In the genomic region with DNA sequence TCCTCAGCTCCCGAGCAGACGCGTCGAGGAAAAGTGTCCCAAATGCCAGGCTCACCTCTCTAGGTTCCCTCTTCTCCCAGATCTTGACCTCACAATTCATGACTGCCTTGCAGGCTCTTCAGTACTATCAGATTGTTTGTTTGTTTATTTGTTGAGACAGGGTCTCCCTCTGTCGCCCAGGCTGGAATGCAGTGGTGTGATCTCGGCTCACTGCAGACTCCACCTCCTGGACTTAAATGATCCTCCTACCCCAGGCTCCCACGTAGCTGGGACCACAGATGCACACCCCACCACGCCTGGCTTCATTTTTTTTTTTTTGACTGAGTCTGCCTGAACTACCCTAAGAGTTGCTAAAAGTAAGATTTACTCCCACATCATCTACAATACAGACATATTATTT, we compare ENCODE assay signal across 16 cellular contexts. TPM values are rescaled to one million over a fixed set of nuclear protein-coding genes. Genes with fewer than 3 reads are reported as not detected.
DNase-seq lines count a peak whose midpoint lies in the region; ATAC-seq and TF ChIP-seq lines count a peak whose summit lies in the region.
"Had no signal": no experiment of that assay in that cellular context is flagged by ENCODE, and none has a peak within 500 bp of the region (broad histone marks: within the 10 kb centered on the region; RNA-seq: fewer than 3 reads in every experiment).

No MANE protein-coding gene starts in this region.

- no peak for DNase-seq in T-helper 1 cell
- no peak for DNase-seq in endothelial cell (ENCODE audit: low spot score)
- no peak for DNase-seq in activated naive CD4-positive, alpha-beta T cell treated with anti-CD3 and anti-CD28 coated beads, Interleukin-2, amount 50 U/mL, for 72 hours (ENCODE audit: low spot score in 2 of 2)
- DNase-seq in stimulated activated naive B cell treated with anti-CD40 and anti-IgM and Interleukin-4, amounts not matched to agents 10 μg/mL and 1 μg/mL and 100 μg/mL, for 72 hours = no peak
- DNase-seq: CD4-positive, alpha-beta T cell; EL; H7; NCI-H187; NCI-H446; RPMI8226 had no signal

- peaks cover 2% of the 10 kb centered on the region for H3K27me3 Mint-ChIP-seq in T-helper 1 cell treated with Interleukin-12 subunit alpha and Interleukin-12 subunit beta and Interleukin-4 antibody, amounts not matched to agents 30 μg/mL and 1 μg/mL, for 36 hours (ENCODE audit: low read depth)
- peaks cover 7% of the 10 kb centered on the region for H3K27me3 Mint-ChIP-seq in endothelial cell (ENCODE audit: unreplicated experiment)
- peaks cover 8% of the 10 kb centered on the region for H3K27me3 Mint-ChIP-seq in nephron (ENCODE audit: low read depth)
- peaks cover 0 to 11% of the 10 kb centered on the region in 2 donors for H3K27me3 Mint-ChIP-seq in stimulated activated naive B cell treated with anti-CD40 and anti-IgM and Interleukin-4, amounts not matched to agents 10 μg/mL and 1 μg/mL and 100 μg/mL, for 72 hours
- H3K27me3 Mint-ChIP-seq: B cell; CD4-positive, alpha-beta T cell had no signal

- peaks cover 14% of the 10 kb centered on the region for H3K4me1 Mint-ChIP-seq in T-helper 1 cell treated with Interleukin-12 subunit alpha and Interleukin-12 subunit beta and Interleukin-4 antibody, amounts not matched to agents 30 μg/mL and 1 μg/mL, for 36 hours (ENCODE audit: low read depth)
- H3K4me1 Mint-ChIP-seq in endothelial cell (ENCODE audit: unreplicated experiment) (peaks cover 28% of the 10 kb centered on the region), nephron (peaks cover 7% of the 10 kb centered on the region)
- peaks cover 28 to 33% of the 10 kb centered on the region in 2 donors for H3K4me1 Mint-ChIP-seq in stimulated activated naive B cell treated with anti-CD40 and anti-IgM and Interleukin-4, amounts not matched to agents 10 μg/mL and 1 μg/mL and 100 μg/mL, for 72 hours

- H3K27ac ChIP-seq in temporal lobe (ENCODE audit: low read depth, low read length) = peak overlapping the region; percentile 23
- H3K27ac ChIP-seq: 22Rv1 had no signal

- ATAC-seq in activated naive CD4-positive, alpha-beta T cell treated with anti-CD3 and anti-CD28 coated beads, Interleukin-2, amount 50 U/mL, for 72 hours = no peak
- ATAC-seq in stimulated activated naive B cell treated with anti-CD40 and anti-IgM and Interleukin-4, amounts not matched to agents 10 μg/mL and 1 μg/mL and 100 μg/mL, for 72 hours (replicated peaks) = no peak
- no peak for ATAC-seq in HG02885 (IDR thresholded peaks at IDR 0.05; ENCODE audit: poor library complexity, unreplicated experiment)

- no peak overlapping the region for H3K4me3 Mint-ChIP-seq in T-helper 1 cell treated with Interleukin-12 subunit alpha and Interleukin-12 subunit beta and Interleukin-4 antibody, amounts not matched to agents 30 μg/mL and 1 μg/mL, for 36 hours
- H3K4me3 Mint-ChIP-seq in endothelial cell (ENCODE audit: unreplicated experiment) (peak overlapping the region; percentile 77), nephron (no peak overlapping the region)
- no peak overlapping the region for H3K4me3 Mint-ChIP-seq in stimulated activated naive B cell treated with anti-CD40 and anti-IgM and Interleukin-4, amounts not matched to agents 10 μg/mL and 1 μg/mL and 100 μg/mL, for 72 hours
- H3K4me3 Mint-ChIP-seq: B cell; CD4-positive, alpha-beta T cell had no signal

- TF ChIP-seq CTCF in endothelial cell (IDR thresholded peaks at IDR 0.05; ENCODE audit: unreplicated experiment) (no peak), nephron (IDR thresholded peaks at IDR 0.05; ENCODE audit: unreplicated experiment in 3 of 3) (no peak)

- peak overlapping the region; percentile 22 for H3K27ac Mint-ChIP-seq in T-helper 1 cell treated with Interleukin-12 subunit alpha and Interleukin-12 subunit beta and Interleukin-4 antibody, amounts not matched to agents 30 μg/mL and 1 μg/mL, for 36 hours
- H3K27ac Mint-ChIP-seq in endothelial cell (ENCODE audit: unreplicated experiment) (peak overlapping the region; percentile 34), nephron (peak overlapping the region in 2 of 3 experiments; percentile 31 to 47)
- H3K27ac Mint-ChIP-seq in activated naive CD4-positive, alpha-beta T cell treated with anti-CD3 and anti-CD28 coated beads, Interleukin-2, amount 50 U/mL, for 72 hours = peak overlapping the region in 1 of 2 donors; percentile 14
- no peak overlapping the region for H3K27ac Mint-ChIP-seq in stimulated activated naive B cell treated with anti-CD40 and anti-IgM and Interleukin-4, amounts not matched to agents 10 μg/mL and 1 μg/mL and 100 μg/mL, for 72 hours
- H3K27ac Mint-ChIP-seq: CD4-positive, alpha-beta T cell had no signal

- H3K9me3 Mint-ChIP-seq in T-helper 1 cell treated with Interleukin-12 subunit alpha and Interleukin-12 subunit beta and Interleukin-4 antibody, amounts not matched to agents 30 μg/mL and 1 μg/mL, for 36 hours = no peaks in the 10 kb centered on the region
- H3K9me3 Mint-ChIP-seq in endothelial cell (ENCODE audit: unreplicated experiment) (no peaks in the 10 kb centered on the region), nephron (peaks cover 10% of the 10 kb centered on the region)
- H3K9me3 Mint-ChIP-seq in activated naive CD4-positive, alpha-beta T cell treated with anti-CD3 and anti-CD28 coated beads, Interleukin-2, amount 50 U/mL, for 72 hours = no peaks in the 10 kb centered on the region
- peaks cover 0 to 7% of the 10 kb centered on the region in 2 donors for H3K9me3 Mint-ChIP-seq in stimulated activated naive B cell treated with anti-CD40 and anti-IgM and Interleukin-4, amounts not matched to agents 10 μg/mL and 1 μg/mL and 100 μg/mL, for 72 hours
- H3K9me3 Mint-ChIP-seq: CD4-positive, alpha-beta T cell had no signal

- peaks cover 4% of the 10 kb centered on the region for H3K36me3 Mint-ChIP-seq in T-helper 1 cell treated with Interleukin-12 subunit alpha and Interleukin-12 subunit beta and Interleukin-4 antibody, amounts not matched to agents 30 μg/mL and 1 μg/mL, for 36 hours (ENCODE audit: low read depth)
- H3K36me3 Mint-ChIP-seq in endothelial cell (ENCODE audit: low read depth, unreplicated experiment) = peaks cover 17% of the 10 kb centered on the region
- no peaks in the 10 kb centered on the region for H3K36me3 Mint-ChIP-seq in nephron (ENCODE audit: low read depth)
- H3K36me3 Mint-ChIP-seq in activated naive CD4-positive, alpha-beta T cell treated with anti-CD3 and anti-CD28 coated beads, Interleukin-2, amount 50 U/mL, for 72 hours = no peaks in the 10 kb centered on the region
- no peaks in the 10 kb centered on the region for H3K36me3 Mint-ChIP-seq in stimulated activated naive B cell treated with anti-CD40 and anti-IgM and Interleukin-4, amounts not matched to agents 10 μg/mL and 1 μg/mL and 100 μg/mL, for 72 hours

RNA-seq across cellular contexts. Expression of gene TMEM235, which starts 15.9 kb away (rescaled TPM):
- total RNA-seq in endothelial cell (ENCODE audit: unreplicated experiment) (21.1 TPM), temporal lobe (not detected)
- not detected for total RNA-seq in activated naive CD4-positive, alpha-beta T cell treated with anti-CD3 and anti-CD28 coated beads, Interleukin-2, amount 50 U/mL, for 72 hours
- total RNA-seq: B cell; CD4-positive, alpha-beta T cell; H7 had no signal

RNA-seq across cellular contexts. Expression of gene BIRC5, which starts 33.3 kb away (rescaled TPM):
- total RNA-seq in endothelial cell (ENCODE audit: unreplicated experiment) = 22.0 TPM
- 3.2 TPM for total RNA-seq in temporal lobe
- 100 to 1,000 TPM in 1 of 2 donors, 10 to 100 TPM in 1; 87.4 to 106 TPM for total RNA-seq in activated naive CD4-positive, alpha-beta T cell treated with anti-CD3 and anti-CD28 coated beads, Interleukin-2, amount 50 U/mL, for 72 hours

Comparison
In these comparisons a context has a peak if more than half of its experiments do, and no peak if none do; other contexts are left out.
1. RNA of gene TMEM235, which starts 15.9 kb away (total RNA-seq): 21.1 TPM in endothelial cell (single experiment); not detected in temporal lobe (single experiment) and not detected in activated naive CD4-positive, alpha-beta T cell treated with anti-CD3 and anti-CD28 coated beads, Interleukin-2, amount 50 U/mL, for 72 hours; every median in the first group is over 10 times any median in the second.